1 cellular context compared by ENCODE assay signal in the genomic region with DNA sequence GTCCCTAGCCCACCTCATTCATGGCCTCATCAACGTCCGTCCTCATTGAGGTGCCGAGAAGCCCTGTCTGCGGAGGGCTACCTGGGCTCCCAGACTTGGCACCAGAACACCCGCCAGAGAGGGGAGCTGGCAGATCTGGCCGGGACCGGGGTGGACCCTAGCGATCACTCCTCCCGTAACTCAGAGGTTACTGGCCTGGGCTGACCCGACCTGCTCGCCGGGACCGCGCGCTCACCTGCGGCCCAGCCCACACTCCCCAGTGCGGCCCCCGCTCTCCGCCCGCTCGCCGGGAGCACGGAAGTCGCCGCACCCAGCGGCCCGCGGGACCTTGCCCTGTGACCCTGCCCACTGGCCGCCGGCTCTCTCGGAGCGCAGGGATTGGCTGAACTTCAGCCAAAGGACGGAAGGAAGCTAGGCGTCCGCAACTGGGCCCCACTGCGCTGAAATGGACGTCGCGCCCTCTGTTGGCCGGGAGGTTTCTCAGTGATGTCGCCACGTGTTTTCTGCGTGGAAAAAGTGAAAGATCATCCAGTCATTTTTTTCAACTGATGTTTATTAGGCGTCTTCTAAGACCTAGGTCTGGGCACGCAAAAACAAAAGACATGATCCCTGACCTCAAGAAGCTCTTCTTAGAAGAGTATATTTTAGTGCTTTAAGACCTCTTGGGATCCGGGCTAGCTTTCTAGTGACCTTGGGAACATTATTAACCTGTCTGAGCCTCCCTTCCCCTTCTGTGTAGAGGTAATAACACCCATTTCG.
A peak's percentile ranks its signal among the peaks of the same experiment; 100 is the strongest.
TF ChIP-seq lines count a peak whose summit lies in the region.

A gene with protein sequence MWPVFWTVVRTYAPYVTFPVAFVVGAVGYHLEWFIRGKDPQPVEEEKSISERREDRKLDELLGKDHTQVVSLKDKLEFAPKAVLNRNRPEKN (minus strand): TSS at position 308 of the 759 bp plus-strand sequence. CDS start 3,772 bp downstream, outside the sequence.

TF ChIP-seq in GM12878, 131 proteins besides CTCF, POLR2A, EP300 and RAD21 (continued from another document):
- TF ChIP-seq, protein P1, sequence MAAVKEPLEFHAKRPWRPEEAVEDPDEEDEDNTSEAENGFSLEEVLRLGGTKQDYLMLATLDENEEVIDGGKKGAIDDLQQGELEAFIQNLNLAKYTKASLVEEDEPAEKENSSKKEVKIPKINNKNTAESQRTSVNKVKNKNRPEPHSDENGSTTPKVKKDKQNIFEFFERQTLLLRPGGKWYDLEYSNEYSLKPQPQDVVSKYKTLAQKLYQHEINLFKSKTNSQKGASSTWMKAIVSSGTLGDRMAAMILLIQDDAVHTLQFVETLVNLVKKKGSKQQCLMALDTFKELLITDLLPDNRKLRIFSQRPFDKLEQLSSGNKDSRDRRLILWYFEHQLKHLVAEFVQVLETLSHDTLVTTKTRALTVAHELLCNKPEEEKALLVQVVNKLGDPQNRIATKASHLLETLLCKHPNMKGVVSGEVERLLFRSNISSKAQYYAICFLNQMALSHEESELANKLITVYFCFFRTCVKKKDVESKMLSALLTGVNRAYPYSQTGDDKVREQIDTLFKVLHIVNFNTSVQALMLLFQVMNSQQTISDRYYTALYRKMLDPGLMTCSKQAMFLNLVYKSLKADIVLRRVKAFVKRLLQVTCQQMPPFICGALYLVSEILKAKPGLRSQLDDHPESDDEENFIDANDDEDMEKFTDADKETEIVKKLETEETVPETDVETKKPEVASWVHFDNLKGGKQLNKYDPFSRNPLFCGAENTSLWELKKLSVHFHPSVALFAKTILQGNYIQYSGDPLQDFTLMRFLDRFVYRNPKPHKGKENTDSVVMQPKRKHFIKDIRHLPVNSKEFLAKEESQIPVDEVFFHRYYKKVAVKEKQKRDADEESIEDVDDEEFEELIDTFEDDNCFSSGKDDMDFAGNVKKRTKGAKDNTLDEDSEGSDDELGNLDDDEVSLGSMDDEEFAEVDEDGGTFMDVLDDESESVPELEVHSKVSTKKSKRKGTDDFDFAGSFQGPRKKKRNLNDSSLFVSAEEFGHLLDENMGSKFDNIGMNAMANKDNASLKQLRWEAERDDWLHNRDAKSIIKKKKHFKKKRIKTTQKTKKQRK (IDR thresholded peaks at IDR 0.05; ENCODE audit: low read depth, low read length): no peak
- TF ChIP-seq CEBPB (IDR thresholded peaks at IDR 0.05; ENCODE audit: borderline replicate concordance in 1 of 2, low read depth in 2 of 2, low read length in 2 of 2) (no peak), CBX3 (IDR thresholded peaks at IDR 0.05; ENCODE audit: borderline replicate concordance, low read depth) (no peak), ZNF207 (IDR thresholded peaks at IDR 0.05; ENCODE audit: borderline replicate concordance) (peak; percentile 55; the same call in 1 of the 2 replicates), ZNF274 (IDR thresholded peaks at IDR 0.05; ENCODE audit: insufficient read depth, insufficient read length) (no peak), HDGF (IDR thresholded peaks at IDR 0.05) (no peak), EZH2 (IDR thresholded peaks at IDR 0.05; ENCODE audit: borderline replicate concordance, control insufficient read depth, low read depth, low read length) (no peak), YY1 (IDR thresholded peaks at IDR 0.05; ENCODE audit: low read depth, low read length) (peak; percentile 77), SMAD1 (IDR thresholded peaks at IDR 0.05; ENCODE audit: low read depth, partially characterized antibody) (no peak)
- TF ChIP-seq, protein P2, sequence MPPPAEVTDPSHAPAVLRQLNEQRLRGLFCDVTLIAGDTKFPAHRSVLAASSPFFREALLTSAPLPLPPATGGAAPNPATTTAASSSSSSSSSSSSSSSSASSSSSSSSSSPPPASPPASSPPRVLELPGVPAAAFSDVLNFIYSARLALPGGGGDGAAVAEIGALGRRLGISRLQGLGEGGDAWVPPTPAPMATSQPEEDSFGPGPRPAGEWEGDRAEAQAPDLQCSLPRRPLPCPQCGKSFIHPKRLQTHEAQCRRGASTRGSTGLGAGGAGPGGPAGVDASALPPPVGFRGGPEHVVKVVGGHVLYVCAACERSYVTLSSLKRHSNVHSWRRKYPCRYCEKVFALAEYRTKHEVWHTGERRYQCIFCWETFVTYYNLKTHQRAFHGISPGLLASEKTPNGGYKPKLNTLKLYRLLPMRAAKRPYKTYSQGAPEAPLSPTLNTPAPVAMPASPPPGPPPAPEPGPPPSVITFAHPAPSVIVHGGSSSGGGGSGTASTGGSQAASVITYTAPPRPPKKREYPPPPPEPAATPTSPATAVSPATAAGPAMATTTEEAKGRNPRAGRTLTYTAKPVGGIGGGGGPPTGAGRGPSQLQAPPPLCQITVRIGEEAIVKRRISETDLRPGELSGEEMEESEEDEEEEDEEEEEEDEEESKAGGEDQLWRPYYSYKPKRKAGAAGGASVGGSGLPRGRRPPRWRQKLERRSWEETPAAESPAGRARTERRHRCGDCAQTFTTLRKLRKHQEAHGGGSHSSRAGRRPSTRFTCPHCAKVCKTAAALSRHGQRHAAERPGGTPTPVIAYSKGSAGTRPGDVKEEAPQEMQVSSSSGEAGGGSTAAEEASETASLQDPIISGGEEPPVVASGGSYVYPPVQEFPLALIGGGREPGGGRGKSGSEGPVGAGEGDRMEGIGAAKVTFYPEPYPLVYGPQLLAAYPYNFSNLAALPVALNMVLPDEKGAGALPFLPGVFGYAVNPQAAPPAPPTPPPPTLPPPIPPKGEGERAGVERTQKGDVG (CRISPR knock-in tag; IDR thresholded peaks at IDR 0.05): no peak
TF ChIP-seq in GM12878: peak in this region for 48.
